Comparison of ENCODE assay signal across 1 cellular context in genomic region chr7:106289848-106290247, GRCh38.
TF ChIP-seq lines count a peak whose summit lies in the region.

No MANE protein-coding gene starts in this region.

TF ChIP-seq in GM12878, 131 proteins besides CTCF, POLR2A, EP300 and RAD21:
- TF ChIP-seq RELB (IDR thresholded peaks at IDR 0.05; ENCODE audit: low read depth) (0 out of 2 replicates have a peak, but pooled peaks have one; percentile 40), ATF3 (IDR thresholded peaks at IDR 0.05; ENCODE audit: borderline replicate concordance, extremely low read depth, low read depth, low read length) (no peak), POLR2AphosphoS2 (IDR thresholded peaks at IDR 0.05; ENCODE audit: low read depth, low read length) (no peak), IKZF2 (IDR thresholded peaks at IDR 0.05) (peak; percentile 65 to 71; a peak in 2 of 4 replicates), IKZF1 (conservative IDR thresholded peaks at IDR 0.05) (peak; percentile 32; the same call in 1 of the 2 replicates), KDM1A (IDR thresholded peaks at IDR 0.05; ENCODE audit: borderline replicate concordance) (no peak), EED (IDR thresholded peaks at IDR 0.05; ENCODE audit: low read depth) (0 out of 2 replicates have a peak, but pooled peaks have one; percentile 29), IRF4 (IDR thresholded peaks at IDR 0.05; ENCODE audit: low read depth, low read length) (peak; percentile 45; the same call in 1 of the 2 replicates), JUNB (IDR thresholded peaks at IDR 0.05) (peak; percentile 61)
